Comparison of ENCODE assay signal across 8 cellular contexts in genomic region chr13:40682449-40683240, GRCh38. TPM values are rescaled to one million over a fixed set of nuclear protein-coding genes. Genes with fewer than 3 reads are reported as not detected.
DNase-seq lines count a peak whose midpoint lies in the region; ATAC-seq and TF ChIP-seq lines count a peak whose summit lies in the region.

No MANE protein-coding gene starts in this region.

- H3K4me3 ChIP-seq in gastroesophageal sphincter (no peak overlapping the region), smooth muscle cell (peak overlapping the region; percentile 30)

- no peaks in the 10 kb centered on the region for H3K79me2 ChIP-seq in smooth muscle cell (ENCODE audit: low read depth)

- no peak overlapping the region for H3K27ac ChIP-seq in CD4-positive, alpha-beta T cell (ENCODE audit: low read depth, low read length)
- H3K27ac ChIP-seq in gastroesophageal sphincter (no peak overlapping the region), smooth muscle cell (ENCODE audit: low read depth) (no peak overlapping the region)

- no peaks in the 10 kb centered on the region for H3K9me3 Mint-ChIP-seq in CD4-positive, alpha-beta T cell

- no peak for TF ChIP-seq POLR2A in gastroesophageal sphincter (IDR thresholded peaks at IDR 0.05)

- H3K4me3 Mint-ChIP-seq in CD4-positive, alpha-beta T cell: no peak overlapping the region

- H3K4me1 Mint-ChIP-seq in CD4-positive, alpha-beta T cell (ENCODE audit: low read depth): peaks cover 13% of the 10 kb centered on the region

- H3K36me3 ChIP-seq in gastroesophageal sphincter: no peaks in the 10 kb centered on the region
- H3K36me3 ChIP-seq in smooth muscle cell (ENCODE audit: low read depth): no peaks in the 10 kb centered on the region

- H3K4me1 ChIP-seq in gastroesophageal sphincter (peaks cover 0 to 22% (median 7%) of the 10 kb centered on the region in 3 donors), smooth muscle cell (ENCODE audit: low read depth) (no peaks in the 10 kb centered on the region)

- peak overlapping the region; percentile 73 for H2AFZ ChIP-seq in smooth muscle cell (ENCODE audit: low read depth)

- no peaks in the 10 kb centered on the region for H3K27me3 Mint-ChIP-seq in CD4-positive, alpha-beta T cell

- peak overlapping the region; percentile 79 for H3K4me2 ChIP-seq in smooth muscle cell

- no peaks in the 10 kb centered on the region for H3K36me3 Mint-ChIP-seq in CD4-positive, alpha-beta T cell (ENCODE audit: low read depth)

- peak; percentile 89 for TF ChIP-seq CTCF in CD4-positive, alpha-beta T cell (IDR thresholded peaks at IDR 0.05)
- TF ChIP-seq CTCF in gastroesophageal sphincter (IDR thresholded peaks at IDR 0.05) (peak; percentile 61 to 71 (median 62)), smooth muscle cell (IDR thresholded peaks at IDR 0.05; ENCODE audit: borderline replicate concordance, insufficient read depth, poor library complexity, severe bottlenecking) (peak; percentile 74)

- CTCF ChIA-PET in CD4-positive, alpha-beta T cell (lab: Charles Lee): interaction anchor here (0.7 to 3.4 kb wide), 5 partner anchors 14 to 740 kb away, joined by 3 to 22 read pairs (median 15); no protein-coding TSS in a partner anchor

- no peak for DNase-seq in CD4-positive, alpha-beta T cell
- DNase-seq in HT1080 (ENCODE audit: low read depth) (peak; percentile 25), SKM-1 (lab: John Stamatoyannopoulos, UW; ENCODE audit: unreplicated experiment) (peak; percentile 44), smooth muscle cell (lab: John Stamatoyannopoulos, UW; ENCODE audit: unreplicated experiment) (no peak)
- no peak for DNase-seq in stimulated activated CD4-positive, alpha-beta T cell treated with anti-CD3 and anti-CD28 coated beads, Interleukin-4, amount 100 ng/mL, for 1 hour

- ATAC-seq in CD4-positive, alpha-beta T cell (ENCODE audit: poor library complexity): peak; percentile 52
- ATAC-seq in gastroesophageal sphincter: no peak
- ATAC-seq in HG03439 (IDR thresholded peaks at IDR 0.05; ENCODE audit: unreplicated experiment): no peak
- ATAC-seq in HG02885 (IDR thresholded peaks at IDR 0.05; ENCODE audit: poor library complexity, unreplicated experiment): no peak

- TF ChIP-seq EP300 in gastroesophageal sphincter (IDR thresholded peaks at IDR 0.05): no peak

- no peak overlapping the region for H3K9ac ChIP-seq in smooth muscle cell (ENCODE audit: low read depth)

- POLR2A ChIA-PET in CD4-positive, alpha-beta T cell (lab: Charles Lee): interaction anchor here (0.9 to 2.0 kb wide), 7 partner anchors 15 to 613 kb away, joined by 3 to 9 read pairs (median 4); no protein-coding TSS in a partner anchor

- H3K27ac Mint-ChIP-seq in CD4-positive, alpha-beta T cell: no peak overlapping the region

- no peaks in the 10 kb centered on the region for H3K9me3 ChIP-seq in CD4-positive, alpha-beta T cell (ENCODE audit: control insufficient read depth, low read length)
- no peaks in the 10 kb centered on the region for H3K9me3 ChIP-seq in gastroesophageal sphincter
- H3K9me3 ChIP-seq in smooth muscle cell (replicated peaks; ENCODE audit: low read depth): no peaks in the 10 kb centered on the region

- WGBS in gastroesophageal sphincter (ENCODE audit: low coverage in 1 of 2), 2 donors: 47 to 48% methylated on average over 7 to 11 of the region's 11 CpGs
- 47% methylated on average over 11 of the region's 11 CpGs for WGBS in smooth muscle cell (ENCODE audit: low lambda C conversion rate)

- no peaks in the 10 kb centered on the region for H3K27me3 ChIP-seq in CD4-positive, alpha-beta T cell (ENCODE audit: control insufficient read depth, insufficient read depth, low read length)
- H3K27me3 ChIP-seq in gastroesophageal sphincter (no peaks in the 10 kb centered on the region), smooth muscle cell (ENCODE audit: low read depth) (no peaks in the 10 kb centered on the region)

- no peaks in the 10 kb centered on the region for H4K20me1 ChIP-seq in smooth muscle cell (ENCODE audit: low read depth)

- intact Hi-C loops in CD4-positive, alpha-beta T cell (cut with DNase I, micrococcal nuclease): loop anchor here (1.0 to 2.0 kb wide), 5 partner anchors 613 to 998 kb away; no protein-coding TSS in a partner anchor

- no peaks in the 10 kb centered on the region for H3F3A ChIP-seq in smooth muscle cell (ENCODE audit: low read depth)

RNA-seq across cellular contexts. Expression of gene FOXO1, which starts 16.2 kb away (rescaled TPM):
- 100 to 1,000 TPM in 1 of 2 experiments, 10 to 100 TPM in 1; 93.1 to 101 TPM for total RNA-seq in CD4-positive, alpha-beta T cell
- 1.6 and 2.0 TPM in 2 replicates for total RNA-seq in HT1080 (2014; rRNA removed; shearing (Covaris generic))
- 5.5 and 7.4 TPM in 2 replicates for polyA plus RNA-seq in HT1080 (2015; cell fraction: cytosol; rRNA removed)
- polyA plus RNA-seq in HT1080 (2015; cell fraction: nucleus; rRNA removed): 8.4 and 9.0 TPM in 2 replicates
- 10 to 100 TPM; 52.4 to 72.2 (median 59.5) TPM for total RNA-seq in gastroesophageal sphincter
- 19.9 and 20.1 TPM in 2 replicates for total RNA-seq in smooth muscle cell
- 17.0 and 17.7 TPM in 2 replicates for polyA plus RNA-seq in smooth muscle cell

Comparison
In these comparisons a context has a peak if more than half of its experiments do, and no peak if none do; other contexts are left out.
1. DNase-seq: peak in HT1080 (single experiment) and SKM-1 (single experiment); none in CD4-positive, alpha-beta T cell (0 of 10), smooth muscle cell (single experiment) and stimulated activated CD4-positive, alpha-beta T cell treated with anti-CD3 and anti-CD28 coated beads, Interleukin-4, amount 100 ng/mL, for 1 hour (single experiment).
2. Peak in every context shown above with its lines, with median percentiles within 50 percentile points of each other: CTCF ChIP-seq.